Comparison of ENCODE assay signal across 1 cellular context in genomic region chr10:110317866-110318850, GRCh38.
TF ChIP-seq lines count a peak whose summit lies in the region.

No MANE protein-coding gene starts in this region.

TF ChIP-seq in A549, 52 proteins besides CTCF, POLR2A, EP300 and RAD21 (continued from another document):
- TF ChIP-seq, protein P1, sequence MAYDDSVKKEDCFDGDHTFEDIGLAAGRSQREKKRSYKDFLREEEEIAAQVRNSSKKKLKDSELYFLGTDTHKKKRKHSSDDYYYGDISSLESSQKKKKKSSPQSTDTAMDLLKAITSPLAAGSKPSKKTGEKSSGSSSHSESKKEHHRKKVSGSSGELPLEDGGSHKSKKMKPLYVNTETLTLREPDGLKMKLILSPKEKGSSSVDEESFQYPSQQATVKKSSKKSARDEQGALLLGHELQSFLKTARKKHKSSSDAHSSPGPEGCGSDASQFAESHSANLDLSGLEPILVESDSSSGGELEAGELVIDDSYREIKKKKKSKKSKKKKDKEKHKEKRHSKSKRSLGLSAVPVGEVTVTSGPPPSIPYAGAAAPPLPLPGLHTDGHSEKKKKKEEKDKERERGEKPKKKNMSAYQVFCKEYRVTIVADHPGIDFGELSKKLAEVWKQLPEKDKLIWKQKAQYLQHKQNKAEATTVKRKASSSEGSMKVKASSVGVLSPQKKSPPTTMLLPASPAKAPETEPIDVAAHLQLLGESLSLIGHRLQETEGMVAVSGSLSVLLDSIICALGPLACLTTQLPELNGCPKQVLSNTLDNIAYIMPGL (CRISPR knock-in tag; IDR thresholded peaks at IDR 0.05; ENCODE audit: borderline replicate concordance) = no peak
